ENCODE assay signal across 34 cellular contexts in the genomic region with DNA sequence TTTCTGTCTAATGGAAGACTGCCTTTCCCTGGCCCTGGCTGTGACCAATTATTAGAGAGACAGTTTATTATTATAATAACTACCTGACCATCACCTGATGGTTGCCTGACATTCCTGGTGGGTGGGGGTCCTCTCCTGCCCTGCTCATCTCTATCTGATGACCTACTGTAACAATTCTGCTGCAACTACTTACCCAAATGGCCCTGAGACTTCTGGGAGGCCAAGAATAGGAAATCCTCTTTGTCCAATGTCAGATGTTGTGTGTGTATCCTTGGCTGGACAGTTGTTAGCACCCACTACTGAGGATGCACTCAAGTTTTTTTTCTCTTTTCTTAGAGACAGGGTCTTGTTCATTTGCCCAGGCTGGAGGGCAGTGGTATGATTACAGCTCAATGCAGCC.
"Had no signal": no experiment of that assay in that cellular context is flagged by ENCODE, and none has a peak within 500 bp of the region (broad histone marks: within the 10 kb centered on the region; RNA-seq: fewer than 3 reads in every experiment).

No MANE protein-coding gene starts in this region.

- DNase-seq: Karpas-422, Kasumi-1, KG1, MG63, MM.1S, MV-4-11, NCI-H1048, NCI-H1092, NCI-H1092 treated with DMSO at 0.1 percent for 48 hours, NCI-H1105, NCI-H1105 treated with DMSO at 0.1 percent for 48 hours, NCI-H1417, NCI-H1417 treated with DMSO at 0.1 percent for 48 hours, NCI-H1436, NCI-H1436 treated with DMSO at 0.1 percent for 48 hours, NCI-H146, NCI-H1694, NCI-H1694 treated with DMSO at 0.1 percent for 48 hours, NCI-H187, NCI-H1930, NCI-H2029, NCI-H2029 treated with DMSO at 0.1 percent for 48 hours, NCI-H2081, NCI-H2081 treated with DMSO at 0.1 percent for 48 hours, NCI-H2107, NCI-H2171, NCI-H2171 treated with DMSO at 0.1 percent for 48 hours, NCI-H2227 treated with DMSO at 0.1 percent for 48 hours, NCI-H226, NCI-H345, NCI-H446, NCI-H446 treated with DMSO at 0.1 percent for 48 hours, NCI-H510A had no signal

- H3K4me3 ChIP-seq: MG63 had no signal

- H3K27ac ChIP-seq: KMS-11 had no signal

- H3K9me3 ChIP-seq: MG63 had no signal

- H3K36me3 ChIP-seq: MG63 had no signal

- H3K9ac ChIP-seq: KMS-11 had no signal
